ENCODE assay signal across 8 cellular contexts in genomic region chr16:46822270-46822669, GRCh38. TPM values are rescaled to one million over a fixed set of nuclear protein-coding genes. Genes with fewer than 3 reads are reported as not detected.
DNase-seq lines count a peak whose midpoint lies in the region; ATAC-seq, FAIRE-seq and TF ChIP-seq lines count a peak whose summit lies in the region.

No MANE protein-coding gene starts in this region.

- POLR2A ChIA-PET in HepG2 (lab: Yijun Ruan, JAX) = no interaction called here

- DNase-seq in AG10803 (ENCODE audit: low read depth) (peak; percentile 51), adipocyte (ENCODE audit: low read depth) (peak; percentile 47), HepG2 (ENCODE audit: low spot score) (no peak), NCI-H345 (lab: John Stamatoyannopoulos, UW) (no peak), DMS114 treated with DMSO at 0.1 percent for 48 hours (lab: John Stamatoyannopoulos, UW; ENCODE audit: unreplicated experiment) (no peak), NCI-H2227 treated with DMSO at 0.1 percent for 48 hours (lab: John Stamatoyannopoulos, UW) (no peak)

- H3K79me2 ChIP-seq in HepG2 (ENCODE audit: insufficient read depth, low read length) = peaks cover 42% of the 10 kb centered on the region

- H3K4me3 ChIP-seq in AG10803 (ENCODE audit: low read length) (no peak overlapping the region), adipocyte (ENCODE audit: low read length) (no peak overlapping the region), HepG2 (replicated peaks in 1 of 3; ENCODE audit: insufficient read depth in 1 of 3, low read depth in 2 of 3, low read length in 3 of 3) (no peak overlapping the region)

- peaks cover 10% of the 10 kb centered on the region for H3K4me1 ChIP-seq in adipocyte (ENCODE audit: control insufficient read depth, insufficient read depth, low read length)
- H3K4me1 ChIP-seq in HepG2 (ENCODE audit: insufficient read depth, low read length) = peaks cover 18% of the 10 kb centered on the region

- H3K27ac ChIP-seq in HepG2 (ENCODE audit: extremely low read length, insufficient read depth, low read length) = no peak overlapping the region

- TF ChIP-seq RAD21 in HepG2 (CRISPR knock-in tag; IDR thresholded peaks at IDR 0.05) = no peak

- WGBS in HepG2 (ENCODE audit: low lambda C conversion rate) = 99% methylated on average over 3 of the region's 3 CpGs

- no peak overlapping the region for H2AFZ ChIP-seq in HepG2 (ENCODE audit: low read length)

- peaks cover 5% of the 10 kb centered on the region for H3K36me3 ChIP-seq in adipocyte (ENCODE audit: control insufficient read depth, insufficient read depth, low read length, severe bottlenecking)
- peaks cover 1 to 7% of the 10 kb centered on the region in 2 experiments; a peak in 3 of 5 replicates for H3K36me3 ChIP-seq in HepG2 (replicated peaks in 1 of 2; ENCODE audit: control insufficient read depth in 1 of 2, insufficient read depth in 2 of 2, low read length in 2 of 2)

- H3K27me3 ChIP-seq in adipocyte (replicated peaks; ENCODE audit: control insufficient read depth, insufficient read depth, low read length) (no peaks in the 10 kb centered on the region), HepG2 (ENCODE audit: control insufficient read depth in 1 of 2, insufficient read depth in 2 of 2, low read length in 2 of 2) (no peaks in the 10 kb centered on the region)

- no peak for FAIRE-seq in HepG2 (lab: Jason Lieb, UNC)

- TF ChIP-seq CTCF in AG10803 (conservative IDR thresholded peaks at IDR 0.05; ENCODE audit: low read length) = no peak
- TF ChIP-seq CTCF in HepG2 (CRISPR knock-in tag; IDR thresholded peaks at IDR 0.05) = no peak

- in situ Hi-C loops in HepG2 (cut with HindIII; ENCODE audit: extremely low pct_ligation_motif_present, low pct_unique_long_range_greater_than_20kb) = no loop called here

- CTCF ChIA-PET in HepG2 (lab: Yijun Ruan, JAX; ENCODE audit: low intra/inter-chr PET ratio, low total read pairs) = no interaction called here

- no peak overlapping the region for H3K4me2 ChIP-seq in HepG2 (ENCODE audit: low read depth, low read length)

- no peak for TF ChIP-seq EP300 in HepG2 (IDR thresholded peaks at IDR 0.05; ENCODE audit: low read depth in 2 of 2, low read length in 2 of 2)
- no peak for TF ChIP-seq EP300 in HepG2 (CRISPR knock-in tag; IDR thresholded peaks at IDR 0.05; ENCODE audit: borderline replicate concordance)

- ATAC-seq in GM18873 (IDR thresholded peaks at IDR 0.05; ENCODE audit: low FRiP score, unreplicated experiment) (peak; percentile 76), HG02973 (IDR thresholded peaks at IDR 0.05; ENCODE audit: unreplicated experiment) (peak; percentile 77), HepG2 (no peak)

- no TSS peak for BruUV-seq in HepG2 (replicated peaks; lab: Mats Ljungman, UMichigan)

- H3K9me3 ChIP-seq in adipocyte (ENCODE audit: control insufficient read depth, low read length) (no peaks in the 10 kb centered on the region), HepG2 (ENCODE audit: low read length) (no peaks in the 10 kb centered on the region)

- H3K9ac ChIP-seq in adipocyte (ENCODE audit: low read length) = no peak overlapping the region
- no peak overlapping the region for H3K9ac ChIP-seq in HepG2 (ENCODE audit: insufficient read depth, low read depth, low read length)

- TF ChIP-seq POLR2A in HepG2 (IDR thresholded peaks at IDR 0.05; ENCODE audit: insufficient read depth in 1 of 2, low read depth in 2 of 2, low read length in 2 of 2) = no peak

- intact Hi-C loops in HepG2 (cut with micrococcal nuclease; ENCODE audit: unreplicated experiment) = no loop called here

- no peaks in the 10 kb centered on the region for H4K20me1 ChIP-seq in HepG2 (ENCODE audit: insufficient read depth, low read length)

TF ChIP-seq in HepG2, 621 proteins besides CTCF, POLR2A, EP300 and RAD21:
- TF ChIP-seq KDM6A (CRISPR knock-in tag; IDR thresholded peaks at IDR 0.05; ENCODE audit: low read depth) (no peak), ZNF703 (CRISPR knock-in tag; IDR thresholded peaks at IDR 0.05; ENCODE audit: borderline replicate concordance) (no peak), GTF2F1 (IDR thresholded peaks at IDR 0.05; ENCODE audit: low read length) (no peak), MYNN (CRISPR knock-in tag; IDR thresholded peaks at IDR 0.05; ENCODE audit: low read depth) (no peak), ATF1 (CRISPR knock-in tag; IDR thresholded peaks at IDR 0.05) (no peak), ZBTB4 (CRISPR knock-in tag; IDR thresholded peaks at IDR 0.05; ENCODE audit: borderline replicate concordance) (no peak), HNF4G (IDR thresholded peaks at IDR 0.05; ENCODE audit: borderline replicate concordance, low read depth, low read length) (no peak), HNF4G (CRISPR knock-in tag; IDR thresholded peaks at IDR 0.05; ENCODE audit: borderline replicate concordance, low read depth) (no peak), ZNF253 (CRISPR knock-in tag; IDR thresholded peaks at IDR 0.05; ENCODE audit: borderline replicate concordance) (no peak), NFYB (CRISPR knock-in tag; IDR thresholded peaks at IDR 0.05) (no peak), NCOA2 (CRISPR knock-in tag; IDR thresholded peaks at IDR 0.05) (no peak)

RNA-seq across cellular contexts. Expression of gene C16orf87, which starts 8.7 kb away (rescaled TPM):
- 19.5 and 27.6 TPM in 2 replicates for total RNA-seq in HepG2 (2016; rRNA removed; fragmentation: Illumina TruSeq; extraction: Trizol)
- total RNA-seq in HepG2 (2016; cell fraction: cytosol; rRNA removed; fragmentation: Illumina TruSeq; extraction: Trizol; ENCODE audit: low read depth) = 12.4 and 15.0 TPM in 2 replicates
- total RNA-seq in HepG2 (2016; cell fraction: insoluble cytoplasmic fraction; rRNA removed; fragmentation: Illumina TruSeq; extraction: Trizol) = 20.6 and 26.6 TPM in 2 replicates
- total RNA-seq in HepG2 (2016; cell fraction: membrane; rRNA removed; fragmentation: Illumina TruSeq; extraction: Trizol) = 21.9 and 26.0 TPM in 2 replicates
- 10.7 and 12.4 TPM in 2 replicates for total RNA-seq in HepG2 (2016; cell fraction: nucleus; rRNA removed; fragmentation: Illumina TruSeq; extraction: Trizol)
- polyA plus RNA-seq in HepG2 (2011; rRNA removed) = 5.7 and 8.6 TPM in 2 replicates
- polyA plus RNA-seq in HepG2 (2011; cell fraction: cytosol; rRNA removed) = 4.2 and 5.6 TPM in 2 replicates
- polyA plus RNA-seq in HepG2 (2011; cell fraction: nucleus; rRNA removed) = 2.1 and 3.9 TPM in 2 replicates
- 12.9 and 18.1 TPM in 2 replicates for polyA plus RNA-seq in HepG2 (2012)
- polyA plus RNA-seq in HepG2 (2016; cell fraction: cytosol; fragmentation: Illumina TruSeq; extraction: Trizol; ENCODE audit: low read depth) = 8.5 and 11.4 TPM in 2 replicates
- 31.9 and 33.4 TPM in 2 replicates for polyA plus RNA-seq in HepG2 (2016; cell fraction: insoluble cytoplasmic fraction; fragmentation: Illumina TruSeq; extraction: Trizol; ENCODE audit: low read depth)
- polyA plus RNA-seq in HepG2 (2016; cell fraction: membrane; fragmentation: Illumina TruSeq; extraction: Trizol; ENCODE audit: low read depth) = 14.6 and 16.7 TPM in 2 replicates
- polyA plus RNA-seq in HepG2 (2016; cell fraction: nucleus; fragmentation: Illumina TruSeq; extraction: Trizol; ENCODE audit: insufficient read depth, low read depth) = 17.0 and 18.6 TPM in 2 replicates
- polyA minus RNA-seq in HepG2 (2011; rRNA and poly(A)+ RNA removed; ENCODE audit: low replicate concordance) = 3.1 and 4.3 TPM in 2 replicates
- 5.7 and 6.3 TPM in 2 replicates for polyA minus RNA-seq in HepG2 (2011; cell fraction: cytosol; rRNA and poly(A)+ RNA removed)
- polyA minus RNA-seq in HepG2 (2011; cell fraction: nucleus; rRNA and poly(A)+ RNA removed) = 10.3 and 11.4 TPM in 2 replicates

Comparison
In these comparisons a context has a peak if more than half of its experiments do, and no peak if none do; other contexts are left out.
1. DNase-seq: peak in AG10803 (single experiment) and adipocyte (single experiment); none in HepG2 (single experiment), NCI-H345 (single experiment), DMS114 treated with DMSO at 0.1 percent for 48 hours (single experiment) and NCI-H2227 treated with DMSO at 0.1 percent for 48 hours (single experiment).